Comparison of ENCODE assay signal across 1 cellular context in genomic region chrX:69280956-69281355, GRCh38.
A peak's percentile ranks its signal among the peaks of the same experiment; 100 is the strongest.
TF ChIP-seq lines count a peak whose summit lies in the region.

No MANE protein-coding gene starts in this region.

TF ChIP-seq in HepG2, 621 proteins besides CTCF, POLR2A, EP300 and RAD21 (continued from another document):
- no peak for TF ChIP-seq ZFP91 (CRISPR knock-in tag; IDR thresholded peaks at IDR 0.05; ENCODE audit: borderline replicate concordance)
- peak; percentile 40; the same call in 1 of the 2 replicates for TF ChIP-seq FOXA3 (CRISPR knock-in tag; IDR thresholded peaks at IDR 0.05)
- peak; percentile 55; the same call in 1 of the 2 replicates for TF ChIP-seq ZNF205 (CRISPR knock-in tag; IDR thresholded peaks at IDR 0.05)
